In the genomic region with DNA sequence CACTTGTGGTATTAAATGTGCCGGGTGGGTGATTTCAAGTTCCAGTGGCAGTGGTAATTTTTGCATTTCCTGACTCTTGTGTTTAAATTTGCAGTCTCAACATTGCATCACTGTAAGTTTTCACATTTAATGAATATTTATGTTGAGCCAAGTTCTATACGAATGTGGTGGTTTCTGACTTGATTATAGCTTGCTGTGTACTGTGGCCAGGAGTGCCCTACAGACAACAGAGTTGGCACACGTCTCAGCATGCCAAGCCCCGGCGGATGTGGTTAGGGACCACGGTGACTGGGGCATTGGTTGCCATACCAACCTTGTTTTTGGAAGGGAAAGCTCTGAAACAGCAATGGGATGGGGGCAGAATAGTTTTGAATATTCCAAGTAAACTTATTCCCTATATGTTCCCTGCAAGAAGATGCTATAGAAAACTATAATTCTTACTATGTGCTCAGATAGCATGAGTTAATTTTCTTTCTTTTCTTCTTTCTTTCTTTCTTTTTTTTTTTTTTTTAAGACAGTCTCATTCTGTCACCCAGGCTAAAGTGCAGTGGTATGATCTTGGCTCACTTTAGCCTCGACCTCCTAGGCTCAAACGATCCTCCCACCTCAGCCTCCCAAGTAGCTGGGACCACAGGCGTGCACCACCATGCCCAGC, we compare ENCODE assay signal across 10 cellular contexts. TPM values are rescaled to one million over a fixed set of nuclear protein-coding genes. Genes with fewer than 3 reads are reported as not detected.
DNase-seq lines count a peak whose midpoint lies in the region; ATAC-seq and TF ChIP-seq lines count a peak whose summit lies in the region.
"Had no signal": no experiment of that assay in that cellular context is flagged by ENCODE, and none has a peak within 500 bp of the region (broad histone marks: within the 10 kb centered on the region; RNA-seq: fewer than 3 reads in every experiment).

No MANE protein-coding gene starts in this region.

- no peaks in the 10 kb centered on the region for H3K36me3 ChIP-seq in BLaER1 treated with 17β-estradiol and CSF1 and Interleukin-3, amounts not matched to agents 10 nM and 100 nM
- H3K36me3 ChIP-seq in upper lobe of left lung: no peaks in the 10 kb centered on the region

- H3K27me3 Mint-ChIP-seq in activated T-cell treated with anti-CD3 and anti-CD28 coated beads, Interleukin-2, amount 50 U/mL, for 4 hours (ENCODE audit: low read depth): peaks cover 6% of the 10 kb centered on the region
- no peaks in the 10 kb centered on the region; the same call in 1 of the 2 replicates for H3K27me3 Mint-ChIP-seq in HFFc6 (ENCODE audit: insufficient read depth)

- H3K4me1 ChIP-seq in BLaER1 treated with 17β-estradiol and CSF1 and Interleukin-3, amounts not matched to agents 10 nM and 100 nM: peaks cover 49 to 71% (median 63%) of the 10 kb centered on the region in 10 experiments
- H3K4me1 ChIP-seq in upper lobe of left lung: peaks cover 17 to 48% (median 23%) of the 10 kb centered on the region in 4 donors

- TF ChIP-seq EP300 in upper lobe of left lung (IDR thresholded peaks at IDR 0.05): no peak

- no peak for TF ChIP-seq CTCF in upper lobe of left lung (IDR thresholded peaks at IDR 0.05)
- TF ChIP-seq CTCF in HFFc6 (IDR thresholded peaks at IDR 0.05): no peak

- peak overlapping the region in 4 of 10 experiments; percentile 1 to 14 (median 2); a peak in 4 of 20 replicates for H3K4me3 ChIP-seq in BLaER1 treated with 17β-estradiol and CSF1 and Interleukin-3, amounts not matched to agents 10 nM and 100 nM
- no peak overlapping the region for H3K4me3 ChIP-seq in upper lobe of left lung

- H4K20me1 ChIP-seq in BLaER1 treated with 17β-estradiol and CSF1 and Interleukin-3, amounts not matched to agents 10 nM and 100 nM: peaks cover 0 to 87% (median 5%) of the 10 kb centered on the region in 11 experiments; a peak in 10 of 22 replicates

- TF ChIP-seq POLR2A in upper lobe of left lung (IDR thresholded peaks at IDR 0.05): no peak

- no peaks in the 10 kb centered on the region for H3K36me3 Mint-ChIP-seq in activated T-cell treated with anti-CD3 and anti-CD28 coated beads, Interleukin-2, amount 50 U/mL, for 4 hours (ENCODE audit: insufficient read depth)
- H3K36me3 Mint-ChIP-seq in HFFc6 (ENCODE audit: low read depth): no peaks in the 10 kb centered on the region

- WGBS in upper lobe of left lung, 2 donors: 51 to 52% methylated on average over 9 of the region's 9 CpGs

- H3K9ac ChIP-seq in BLaER1 treated with 17β-estradiol and CSF1 and Interleukin-3, amounts not matched to agents 10 nM and 100 nM: peak overlapping the region in 9 of 11 experiments; percentile 0 to 52 (median 32); a peak in 11 of 22 replicates

- no peak overlapping the region for H3K27ac Mint-ChIP-seq in HFFc6

- H3K27me3 ChIP-seq in BLaER1 treated with 17β-estradiol and CSF1 and Interleukin-3, amounts not matched to agents 10 nM and 100 nM: no peaks in the 10 kb centered on the region
- H3K27me3 ChIP-seq in upper lobe of left lung: no peaks in the 10 kb centered on the region

- no peaks in the 10 kb centered on the region for H3K9me3 ChIP-seq in BLaER1 treated with 17β-estradiol and CSF1 and Interleukin-3, amounts not matched to agents 10 nM and 100 nM (replicated peaks in 1 of 11)
- no peaks in the 10 kb centered on the region for H3K9me3 ChIP-seq in upper lobe of left lung

- ATAC-seq in activated T-cell treated with anti-CD3 and anti-CD28 coated beads, Interleukin-2, amount 50 U/mL, for 4 hours: peak; percentile 28 to 46
- ATAC-seq in upper lobe of left lung (ENCODE audit: low FRiP score in 2 of 2) (no peak), left lobe of liver (no peak), HG03565 (IDR thresholded peaks at IDR 0.05; ENCODE audit: unreplicated experiment) (no peak)

- no peaks in the 10 kb centered on the region for H3K9me3 Mint-ChIP-seq in activated T-cell treated with anti-CD3 and anti-CD28 coated beads, Interleukin-2, amount 50 U/mL, for 4 hours
- H3K9me3 Mint-ChIP-seq in HFFc6: no peaks in the 10 kb centered on the region

- DNase-seq in HT1080 (ENCODE audit: low read depth): peak; percentile 66
- no peak for DNase-seq in activated T-cell treated with anti-CD3 and anti-CD28 coated beads, Interleukin-2, amount 50 U/mL, for 4 hours
- peak; percentile 66 for DNase-seq in kidney tubule cell (ENCODE audit: low spot score)
- DNase-seq in upper lobe of left lung: no peak
- DNase-seq in left lobe of liver (ENCODE audit: low spot score): no peak
- no peak for DNase-seq in HFFc6
- DNase-seq: NCI-H1417 treated with DMSO at 0.1 percent for 48 hours, occipital lobe had no signal

- H3K27ac ChIP-seq in BLaER1 treated with 17β-estradiol and CSF1 and Interleukin-3, amounts not matched to agents 10 nM and 100 nM: peak overlapping the region in 9 of 11 experiments; percentile 50 to 71 (median 65); a peak in 17 of 22 replicates
- no peak overlapping the region for H3K27ac ChIP-seq in upper lobe of left lung

- H3K4me1 Mint-ChIP-seq in activated T-cell treated with anti-CD3 and anti-CD28 coated beads, Interleukin-2, amount 50 U/mL, for 4 hours (ENCODE audit: low read depth): peaks cover 22% of the 10 kb centered on the region
- H3K4me1 Mint-ChIP-seq in HFFc6 (ENCODE audit: low read depth): peaks cover 22% of the 10 kb centered on the region

- H3K4me3 Mint-ChIP-seq in activated T-cell treated with anti-CD3 and anti-CD28 coated beads, Interleukin-2, amount 50 U/mL, for 4 hours: no peak overlapping the region
- no peak overlapping the region for H3K4me3 Mint-ChIP-seq in HFFc6

- peak overlapping the region; percentile 61 to 94 (median 77) for H3K4me2 ChIP-seq in BLaER1 treated with 17β-estradiol and CSF1 and Interleukin-3, amounts not matched to agents 10 nM and 100 nM

RNA-seq across cellular contexts. Expression of a gene that starts 16.0 kb away (rescaled TPM):
- total RNA-seq in HT1080 (2014; rRNA removed; shearing (Covaris generic)): 7.1 and 9.1 TPM in 2 replicates
- 5.0 and 6.1 TPM in 2 replicates for polyA plus RNA-seq in HT1080 (2015; cell fraction: cytosol; rRNA removed)
- 3.4 and 5.4 TPM in 2 replicates for polyA plus RNA-seq in HT1080 (2015; cell fraction: nucleus; rRNA removed)
- 1 to 10 TPM; 3.3 to 4.9 (median 3.8) TPM for total RNA-seq in activated T-cell treated with anti-CD3 and anti-CD28 coated beads, Interleukin-2, amount 50 U/mL, for 4 hours
- 10 to 100 TPM; 11.4 to 16.9 (median 14.4) TPM for total RNA-seq in upper lobe of left lung
- total RNA-seq in left lobe of liver: 7.3 TPM
- 1 to 10 TPM; 3.3 to 4.7 (median 3.6) TPM for total RNA-seq in HFFc6 (2021; fragmentation: NEBNext Ultra II Directional; extraction: Animal tissue kit (Norgen Biotek cat#: 25700))

Comparison
In these comparisons a context has a peak if more than half of its experiments do, and no peak if none do; other contexts are left out.
1. H3K27ac ChIP-seq: peak in BLaER1 treated with 17β-estradiol and CSF1 and Interleukin-3, amounts not matched to agents 10 nM and 100 nM (9 of 11); none in upper lobe of left lung (0 of 4).
2. DNase-seq: peak in HT1080 (single experiment) and kidney tubule cell (single experiment); none in activated T-cell treated with anti-CD3 and anti-CD28 coated beads, Interleukin-2, amount 50 U/mL, for 4 hours (single experiment), upper lobe of left lung (0 of 2), left lobe of liver (single experiment) and HFFc6 (single experiment).
3. ATAC-seq: peak in activated T-cell treated with anti-CD3 and anti-CD28 coated beads, Interleukin-2, amount 50 U/mL, for 4 hours (2 of 2); none in upper lobe of left lung (0 of 2), left lobe of liver (single experiment) and HG03565 (single experiment).